Comparison of ENCODE assay signal across 1 cellular context in genomic region chr20:64062276-64062595, GRCh38.
TF ChIP-seq lines count a peak whose summit lies in the region.

No MANE protein-coding gene starts in this region.

TF ChIP-seq in H1, 55 proteins besides CTCF, POLR2A, EP300 and RAD21:
- TF ChIP-seq KDM4A (IDR thresholded peaks at IDR 0.05; ENCODE audit: low read depth, low read length, severe bottlenecking) = no peak
- no peak for TF ChIP-seq GABPA (IDR thresholded peaks at IDR 0.05; ENCODE audit: borderline replicate concordance, insufficient read depth, low read length)
- TF ChIP-seq CREB1 (IDR thresholded peaks at IDR 0.05) = no peak
- TF ChIP-seq POLR2AphosphoS5 (IDR thresholded peaks at IDR 0.05; ENCODE audit: low read depth, low read length) = no peak
- TF ChIP-seq CTBP2 (IDR thresholded peaks at IDR 0.05; ENCODE audit: borderline replicate concordance, insufficient read depth, insufficient read length, low read length) = no peak
- TF ChIP-seq NRF1 (IDR thresholded peaks at IDR 0.05; ENCODE audit: low read depth, low read length) = no peak
- TF ChIP-seq, protein P1, sequence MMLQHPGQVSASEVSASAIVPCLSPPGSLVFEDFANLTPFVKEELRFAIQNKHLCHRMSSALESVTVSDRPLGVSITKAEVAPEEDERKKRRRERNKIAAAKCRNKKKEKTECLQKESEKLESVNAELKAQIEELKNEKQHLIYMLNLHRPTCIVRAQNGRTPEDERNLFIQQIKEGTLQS (IDR thresholded peaks at IDR 0.05; ENCODE audit: insufficient read depth, low read depth, low read length) = no peak
- no peak for TF ChIP-seq TAF7 (optimal IDR thresholded peaks at IDR 0.05; ENCODE audit: borderline replicate concordance, low read depth, low read length)
- TF ChIP-seq SIRT6 (IDR thresholded peaks at IDR 0.05; ENCODE audit: low read length) = no peak
- TF ChIP-seq YY1 (IDR thresholded peaks at IDR 0.05; ENCODE audit: low read depth, low read length) = no peak
- TF ChIP-seq BACH1 (IDR thresholded peaks at IDR 0.05; ENCODE audit: low read length) = no peak
- TF ChIP-seq EGR1 (IDR thresholded peaks at IDR 0.05; ENCODE audit: borderline replicate concordance, low read depth, low read length) = no peak
- no peak for TF ChIP-seq ASH2L (IDR thresholded peaks at IDR 0.05; ENCODE audit: low read length)
